1 cellular context compared by ENCODE assay signal in the genomic region with DNA sequence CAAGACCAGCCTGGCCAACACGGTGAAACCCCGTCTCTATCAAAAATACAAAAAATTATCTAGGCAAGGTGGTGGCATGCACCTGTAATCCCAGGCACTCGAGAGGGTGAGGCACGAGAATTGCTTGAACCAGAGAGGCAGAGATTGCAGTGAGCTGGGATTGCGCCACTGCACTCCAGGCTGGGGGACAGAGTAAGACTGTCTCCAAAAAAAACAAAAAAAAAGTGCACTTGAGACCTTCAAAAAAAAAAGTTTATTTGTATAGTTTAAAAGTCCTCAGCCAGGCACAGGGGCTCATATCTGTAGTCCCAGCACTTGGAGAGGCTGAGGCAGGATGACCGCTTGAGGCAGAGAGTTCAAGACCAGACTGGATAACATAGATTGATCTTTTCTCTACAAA.
TF ChIP-seq lines count a peak whose summit lies in the region.

No MANE protein-coding gene starts in this region.

TF ChIP-seq in K562, 482 proteins besides CTCF, POLR2A, EP300 and RAD21:
- peak; percentile 47 for TF ChIP-seq CEBPB (tag; IDR thresholded peaks at IDR 0.05)
- TF ChIP-seq CEBPG (CRISPR knock-in tag; IDR thresholded peaks at IDR 0.05) = 0 out of 2 replicates have a peak, but pooled peaks have one; percentile 19
- TF ChIP-seq CEBPG (tag; conservative IDR thresholded peaks at IDR 0.05 in 1 of 2, IDR thresholded peaks at IDR 0.05 in 1 of 2) = no peak
- TF ChIP-seq ZNF644 (tag; IDR thresholded peaks at IDR 0.05; ENCODE audit: low read depth) = no peak
- TF ChIP-seq, protein P1, sequence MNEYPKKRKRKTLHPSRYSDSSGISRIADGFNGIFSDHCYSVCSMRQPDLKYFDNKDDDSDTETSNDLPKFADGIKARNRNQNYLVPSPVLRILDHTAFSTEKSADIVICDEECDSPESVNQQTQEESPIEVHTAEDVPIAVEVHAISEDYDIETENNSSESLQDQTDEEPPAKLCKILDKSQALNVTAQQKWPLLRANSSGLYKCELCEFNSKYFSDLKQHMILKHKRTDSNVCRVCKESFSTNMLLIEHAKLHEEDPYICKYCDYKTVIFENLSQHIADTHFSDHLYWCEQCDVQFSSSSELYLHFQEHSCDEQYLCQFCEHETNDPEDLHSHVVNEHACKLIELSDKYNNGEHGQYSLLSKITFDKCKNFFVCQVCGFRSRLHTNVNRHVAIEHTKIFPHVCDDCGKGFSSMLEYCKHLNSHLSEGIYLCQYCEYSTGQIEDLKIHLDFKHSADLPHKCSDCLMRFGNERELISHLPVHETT (CRISPR knock-in tag; conservative IDR thresholded peaks at IDR 0.05 in 1 of 2, IDR thresholded peaks at IDR 0.05 in 1 of 2) = no peak
